23 cellular contexts compared by ENCODE assay signal in the genomic region with DNA sequence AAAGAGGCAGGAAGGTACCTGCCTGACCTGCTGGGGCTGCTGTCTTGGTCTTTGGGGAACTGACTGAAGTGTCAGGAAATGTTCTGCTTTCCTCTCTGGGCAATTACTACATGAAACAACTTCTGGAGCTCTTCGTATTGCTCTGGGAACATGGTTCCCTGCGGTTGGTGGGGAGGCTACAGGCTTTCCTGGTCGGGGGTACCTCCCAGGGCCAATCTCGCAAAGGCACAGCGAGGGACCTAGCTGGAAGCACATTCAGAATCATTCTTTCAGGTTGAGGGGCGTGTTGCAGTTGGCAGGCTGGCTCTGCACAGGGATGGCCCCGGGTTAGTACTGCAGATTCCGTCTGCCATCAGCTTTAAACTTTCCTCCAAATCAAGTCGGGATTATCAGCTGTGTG.
DNase-seq lines count a peak whose midpoint lies in the region; TF ChIP-seq lines count a peak whose summit lies in the region.
"Had no signal": no experiment of that assay in that cellular context is flagged by ENCODE, and none has a peak within 500 bp of the region (broad histone marks: within the 10 kb centered on the region; RNA-seq: fewer than 3 reads in every experiment).

No MANE protein-coding gene starts in this region.

- H3K36me3 ChIP-seq in BLaER1 treated with 17β-estradiol and CSF1 and Interleukin-3, amounts not matched to agents 10 nM and 100 nM, result no peaks in the 10 kb centered on the region
- no peaks in the 10 kb centered on the region for H3K36me3 ChIP-seq in SJCRH30
- no peaks in the 10 kb centered on the region for H3K36me3 ChIP-seq in smooth muscle cell (ENCODE audit: low read depth)
- H3K36me3 ChIP-seq: MG63, SJSA1 had no signal

- no peaks in the 10 kb centered on the region for H3K36me3 Mint-ChIP-seq in dendritic cell treated with granulocyte-macrophage colony-stimulating factor and Interleukin-4, amounts not matched to agents 40 ng/mL and 50 ng/mL, for 4 days (ENCODE audit: low read depth)
- H3K36me3 Mint-ChIP-seq: T-cell had no signal

- peaks cover 12% of the 10 kb centered on the region for H3F3A ChIP-seq in smooth muscle cell (ENCODE audit: low read depth)

- peaks cover 0 to 13% (median 4%) of the 10 kb centered on the region in 11 experiments; a peak in 9 of 22 replicates for H3K9me3 ChIP-seq in BLaER1 treated with 17β-estradiol and CSF1 and Interleukin-3, amounts not matched to agents 10 nM and 100 nM (replicated peaks in 1 of 11)
- H3K9me3 ChIP-seq in SJCRH30 (replicated peaks) (no peaks in the 10 kb centered on the region), smooth muscle cell (replicated peaks; ENCODE audit: low read depth) (no peaks in the 10 kb centered on the region)
- H3K9me3 ChIP-seq: MG63, SJSA1 had no signal

- intact Hi-C loops in dendritic cell treated with granulocyte-macrophage colony-stimulating factor and Interleukin-4, amounts not matched to agents 40 ng/mL and 50 ng/mL, for 4 days (cut with micrococcal nuclease), result no loop called here

- 58% methylated on average over 9 of the region's 9 CpGs for WGBS in smooth muscle cell (ENCODE audit: low lambda C conversion rate)

- H3K4me1 Mint-ChIP-seq in dendritic cell treated with granulocyte-macrophage colony-stimulating factor and Interleukin-4, amounts not matched to agents 40 ng/mL and 50 ng/mL, for 4 days (ENCODE audit: low read depth), result peaks cover 19% of the 10 kb centered on the region
- H3K4me1 Mint-ChIP-seq: T-cell had no signal

- H3K4me3 ChIP-seq in BLaER1 treated with 17β-estradiol and CSF1 and Interleukin-3, amounts not matched to agents 10 nM and 100 nM, result peak overlapping the region in 1 of 10 experiments; percentile 12; a peak in 2 of 20 replicates
- H3K4me3 ChIP-seq in SJCRH30 (no peak overlapping the region), smooth muscle cell (no peak overlapping the region)
- H3K4me3 ChIP-seq: MG63, PC-9, SJSA1 had no signal

- H3K9me3 Mint-ChIP-seq in dendritic cell treated with granulocyte-macrophage colony-stimulating factor and Interleukin-4, amounts not matched to agents 40 ng/mL and 50 ng/mL, for 4 days, result no peaks in the 10 kb centered on the region
- H3K9me3 Mint-ChIP-seq: T-cell had no signal

- peak overlapping the region; percentile 33 for H3K27ac Mint-ChIP-seq in dendritic cell treated with granulocyte-macrophage colony-stimulating factor and Interleukin-4, amounts not matched to agents 40 ng/mL and 50 ng/mL, for 4 days
- H3K27ac Mint-ChIP-seq: T-cell had no signal

- H3K79me2 ChIP-seq in smooth muscle cell (ENCODE audit: low read depth), result no peaks in the 10 kb centered on the region

- H3K9ac ChIP-seq in BLaER1 treated with 17β-estradiol and CSF1 and Interleukin-3, amounts not matched to agents 10 nM and 100 nM, result peak overlapping the region in 8 of 11 experiments; percentile 20 to 85 (median 79); a peak in 12 of 22 replicates
- H3K9ac ChIP-seq in smooth muscle cell (ENCODE audit: low read depth), result no peak overlapping the region

- DNase-seq in SJCRH30 (peak; percentile 6 to 31), smooth muscle cell (lab: John Stamatoyannopoulos, UW; ENCODE audit: unreplicated experiment) (no peak), COLO829 (ENCODE audit: low spot score) (no peak), amygdala (lab: John Stamatoyannopoulos, UW) (no peak), GM19240 (ENCODE audit: insufficient read length, low spot score) (no peak)
- DNase-seq: C1 segment of cervical spinal cord; DMS153; DND-41; KBM-7; MG63; NCI-H1105 treated with DMSO at 0.1 percent for 48 hours; NCI-H146; NCI-H1930; NCI-H2107; NCI-H446 treated with DMSO at 0.1 percent for 48 hours; NCI-H526; NCI-H82; NK-92 treated with Interleukin-12 subunit alpha and Interleukin-12 subunit beta, amount 100 ng/mL, for 24 hours; PC-9; T-cell had no signal

- no peak overlapping the region for H2AFZ ChIP-seq in smooth muscle cell (ENCODE audit: low read depth)
- H2AFZ ChIP-seq: PC-9 had no signal

- H3K27ac ChIP-seq in BLaER1 treated with 17β-estradiol and CSF1 and Interleukin-3, amounts not matched to agents 10 nM and 100 nM, result peak overlapping the region in 9 of 11 experiments; percentile 34 to 100 (median 98); a peak in 18 of 22 replicates
- H3K27ac ChIP-seq in SJCRH30 (no peak overlapping the region), smooth muscle cell (ENCODE audit: low read depth) (no peak overlapping the region)
- H3K27ac ChIP-seq: PC-9, SJSA1 had no signal

- H4K20me1 ChIP-seq in BLaER1 treated with 17β-estradiol and CSF1 and Interleukin-3, amounts not matched to agents 10 nM and 100 nM, result no peaks in the 10 kb centered on the region
- H4K20me1 ChIP-seq in smooth muscle cell (ENCODE audit: low read depth), result no peaks in the 10 kb centered on the region

- peaks cover 79 to 94% (median 89%) of the 10 kb centered on the region in 10 experiments for H3K4me1 ChIP-seq in BLaER1 treated with 17β-estradiol and CSF1 and Interleukin-3, amounts not matched to agents 10 nM and 100 nM
- H3K4me1 ChIP-seq in SJCRH30 (no peaks in the 10 kb centered on the region), smooth muscle cell (ENCODE audit: low read depth) (no peaks in the 10 kb centered on the region)
- H3K4me1 ChIP-seq: SJSA1 had no signal

- H3K4me2 ChIP-seq in BLaER1 treated with 17β-estradiol and CSF1 and Interleukin-3, amounts not matched to agents 10 nM and 100 nM, result peak overlapping the region; percentile 73 to 92 (median 87)
- peak overlapping the region; percentile 6 for H3K4me2 ChIP-seq in smooth muscle cell
- H3K4me2 ChIP-seq: PC-9 had no signal

- peaks cover 4% of the 10 kb centered on the region for H3K27me3 Mint-ChIP-seq in dendritic cell treated with granulocyte-macrophage colony-stimulating factor and Interleukin-4, amounts not matched to agents 40 ng/mL and 50 ng/mL, for 4 days

- no peaks in the 10 kb centered on the region for H3K27me3 ChIP-seq in BLaER1 treated with 17β-estradiol and CSF1 and Interleukin-3, amounts not matched to agents 10 nM and 100 nM
- no peaks in the 10 kb centered on the region for H3K27me3 ChIP-seq in SJCRH30
- no peaks in the 10 kb centered on the region for H3K27me3 ChIP-seq in smooth muscle cell (ENCODE audit: low read depth)
- H3K27me3 ChIP-seq: MG63 had no signal

- no peak overlapping the region for H3K4me3 Mint-ChIP-seq in dendritic cell treated with granulocyte-macrophage colony-stimulating factor and Interleukin-4, amounts not matched to agents 40 ng/mL and 50 ng/mL, for 4 days
- H3K4me3 Mint-ChIP-seq: T-cell had no signal

- no peak for TF ChIP-seq CTCF in smooth muscle cell (IDR thresholded peaks at IDR 0.05; ENCODE audit: borderline replicate concordance, insufficient read depth, poor library complexity, severe bottlenecking)

Comparison
In these comparisons a context has a peak if more than half of its experiments do, and no peak if none do; other contexts are left out.
1. H3K27ac ChIP-seq: peak in BLaER1 treated with 17β-estradiol and CSF1 and Interleukin-3, amounts not matched to agents 10 nM and 100 nM (9 of 11); none in SJCRH30 (single experiment) and smooth muscle cell (single experiment).
2. DNase-seq: peak in SJCRH30 (2 of 2); none in smooth muscle cell (single experiment), COLO829 (single experiment), amygdala (0 of 56) and GM19240 (single experiment).